ENCODE assay signal across 1 cellular context in genomic region chr14:20799955-20800544, GRCh38.
A peak's percentile ranks its signal among the peaks of the same experiment; 100 is the strongest.
TF ChIP-seq lines count a peak whose summit lies in the region.

No MANE protein-coding gene starts in this region.

TF ChIP-seq in K562, 482 proteins besides CTCF, POLR2A, EP300 and RAD21 (continued from another document):
- TF ChIP-seq CBX8 (IDR thresholded peaks at IDR 0.05; ENCODE audit: borderline replicate concordance, extremely low read depth, low read depth, low read length, poor library complexity, severe bottlenecking), result no peak
- peak; percentile 69 for TF ChIP-seq TEAD2 (tag; IDR thresholded peaks at IDR 0.05)
- TF ChIP-seq ZNF431 (CRISPR knock-in tag; IDR thresholded peaks at IDR 0.05), result no peak
- TF ChIP-seq U2AF2 (optimal IDR thresholded peaks at IDR 0.05; ENCODE audit: low read depth, low read length), result no peak
- TF ChIP-seq, protein P1, sequence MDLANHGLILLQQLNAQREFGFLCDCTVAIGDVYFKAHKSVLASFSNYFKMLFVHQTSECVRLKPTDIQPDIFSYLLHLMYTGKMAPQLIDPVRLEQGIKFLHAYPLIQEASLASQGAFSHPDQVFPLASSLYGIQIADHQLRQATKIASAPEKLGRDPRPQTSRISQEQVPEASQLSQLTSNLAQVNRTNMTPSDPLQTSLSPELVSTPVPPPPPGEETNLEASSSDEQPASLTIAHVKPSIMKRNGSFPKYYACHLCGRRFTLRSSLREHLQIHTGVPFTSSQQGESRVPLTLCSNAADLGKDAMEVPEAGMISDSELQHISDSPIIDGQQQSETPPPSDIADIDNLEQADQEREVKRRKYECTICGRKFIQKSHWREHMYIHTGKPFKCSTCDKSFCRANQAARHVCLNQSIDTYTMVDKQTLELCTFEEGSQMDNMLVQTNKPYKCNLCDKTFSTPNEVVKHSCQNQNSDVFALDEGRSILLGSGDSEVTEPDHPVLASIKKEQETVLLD (IDR thresholded peaks at IDR 0.05), result no peak
- no peak for TF ChIP-seq POLR3G (IDR thresholded peaks at IDR 0.05; ENCODE audit: extremely low read depth, insufficient read length, insufficient replicate concordance)
- no peak for TF ChIP-seq ZNF507 (tag; conservative IDR thresholded peaks at IDR 0.05)
- no peak for TF ChIP-seq POLR2G (IDR thresholded peaks at IDR 0.05; ENCODE audit: low read depth, low read length)
- TF ChIP-seq TCF7 (IDR thresholded peaks at IDR 0.05; ENCODE audit: borderline replicate concordance), result no peak
- no peak for TF ChIP-seq TAF15 (IDR thresholded peaks at IDR 0.05; ENCODE audit: low read depth, low read length)
- peak; percentile 69 for TF ChIP-seq TEAD4 (IDR thresholded peaks at IDR 0.05; ENCODE audit: low read length)
- TF ChIP-seq TEAD4 (CRISPR knock-in tag; IDR thresholded peaks at IDR 0.05; ENCODE audit: borderline replicate concordance), result no peak
- no peak for TF ChIP-seq DNMT1 (IDR thresholded peaks at IDR 0.05)
- no peak for TF ChIP-seq MCM7 (IDR thresholded peaks at IDR 0.05)
- no peak for TF ChIP-seq SP1 (CRISPR knock-in tag; IDR thresholded peaks at IDR 0.05)
- TF ChIP-seq ZFP1 (CRISPR knock-in tag; IDR thresholded peaks at IDR 0.05), result no peak
- no peak for TF ChIP-seq EHMT2 (IDR thresholded peaks at IDR 0.05)
- no peak for TF ChIP-seq HNRNPLL (IDR thresholded peaks at IDR 0.05; ENCODE audit: low read depth, low read length, poor library complexity, severe bottlenecking)
- TF ChIP-seq ZNF197 (CRISPR knock-in tag; IDR thresholded peaks at IDR 0.05; ENCODE audit: low read depth), result no peak
- no peak for TF ChIP-seq ZNF551 (CRISPR knock-in tag; IDR thresholded peaks at IDR 0.05)
- peak; percentile 51; the same call in 1 of the 2 replicates for TF ChIP-seq ATF4 (CRISPR knock-in tag; IDR thresholded peaks at IDR 0.05)
- TF ChIP-seq BDP1 (IDR thresholded peaks at IDR 0.05; ENCODE audit: insufficient read depth, insufficient read length), result no peak
- TF ChIP-seq PRPF4 (IDR thresholded peaks at IDR 0.05; ENCODE audit: insufficient read depth, low read depth, low read length, poor library complexity, severe bottlenecking), result no peak
- TF ChIP-seq NR3C1 (CRISPR knock-in tag; IDR thresholded peaks at IDR 0.05), result no peak
- 0 out of 2 replicates have a peak, but pooled peaks have one; percentile 49 for TF ChIP-seq NFRKB (IDR thresholded peaks at IDR 0.05; ENCODE audit: low read depth)
- TF ChIP-seq ZNF764 (CRISPR knock-in tag; IDR thresholded peaks at IDR 0.05; ENCODE audit: low read depth), result no peak
- TF ChIP-seq ZNF311 (CRISPR knock-in tag; IDR thresholded peaks at IDR 0.05), result no peak
- TF ChIP-seq, protein P2, sequence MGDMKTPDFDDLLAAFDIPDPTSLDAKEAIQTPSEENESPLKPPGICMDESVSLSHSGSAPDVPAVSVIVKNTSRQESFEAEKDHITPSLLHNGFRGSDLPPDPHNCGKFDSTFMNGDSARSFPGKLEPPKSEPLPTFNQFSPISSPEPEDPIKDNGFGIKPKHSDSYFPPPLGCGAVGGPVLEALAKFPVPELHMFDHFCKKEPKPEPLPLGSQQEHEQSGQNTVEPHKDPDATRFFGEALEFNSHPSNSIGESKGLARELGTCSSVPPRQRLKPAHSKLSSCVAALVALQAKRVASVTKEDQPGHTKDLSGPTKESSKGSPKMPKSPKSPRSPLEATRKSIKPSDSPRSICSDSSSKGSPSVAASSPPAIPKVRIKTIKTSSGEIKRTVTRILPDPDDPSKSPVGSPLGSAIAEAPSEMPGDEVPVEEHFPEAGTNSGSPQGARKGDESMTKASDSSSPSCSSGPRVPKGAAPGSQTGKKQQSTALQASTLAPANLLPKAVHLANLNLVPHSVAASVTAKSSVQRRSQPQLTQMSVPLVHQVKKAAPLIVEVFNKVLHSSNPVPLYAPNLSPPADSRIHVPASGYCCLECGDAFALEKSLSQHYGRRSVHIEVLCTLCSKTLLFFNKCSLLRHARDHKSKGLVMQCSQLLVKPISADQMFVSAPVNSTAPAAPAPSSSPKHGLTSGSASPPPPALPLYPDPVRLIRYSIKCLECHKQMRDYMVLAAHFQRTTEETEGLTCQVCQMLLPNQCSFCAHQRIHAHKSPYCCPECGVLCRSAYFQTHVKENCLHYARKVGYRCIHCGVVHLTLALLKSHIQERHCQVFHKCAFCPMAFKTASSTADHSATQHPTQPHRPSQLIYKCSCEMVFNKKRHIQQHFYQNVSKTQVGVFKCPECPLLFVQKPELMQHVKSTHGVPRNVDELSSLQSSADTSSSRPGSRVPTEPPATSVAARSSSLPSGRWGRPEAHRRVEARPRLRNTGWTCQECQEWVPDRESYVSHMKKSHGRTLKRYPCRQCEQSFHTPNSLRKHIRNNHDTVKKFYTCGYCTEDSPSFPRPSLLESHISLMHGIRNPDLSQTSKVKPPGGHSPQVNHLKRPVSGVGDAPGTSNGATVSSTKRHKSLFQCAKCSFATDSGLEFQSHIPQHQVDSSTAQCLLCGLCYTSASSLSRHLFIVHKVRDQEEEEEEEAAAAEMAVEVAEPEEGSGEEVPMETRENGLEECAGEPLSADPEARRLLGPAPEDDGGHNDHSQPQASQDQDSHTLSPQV (IDR thresholded peaks at IDR 0.05), result peak; percentile 88
- no peak for TF ChIP-seq ZSCAN32 (CRISPR knock-in tag; IDR thresholded peaks at IDR 0.05)
- no peak for TF ChIP-seq DDX20 (tag; IDR thresholded peaks at IDR 0.05; ENCODE audit: low read depth)
- no peak for TF ChIP-seq ZNF584 (CRISPR knock-in tag; IDR thresholded peaks at IDR 0.05; ENCODE audit: low read depth)
- TF ChIP-seq TCF3 (CRISPR knock-in tag; IDR thresholded peaks at IDR 0.05), result no peak
- no peak for TF ChIP-seq MTA2 (IDR thresholded peaks at IDR 0.05; ENCODE audit: low read depth)
- TF ChIP-seq BMI1 (IDR thresholded peaks at IDR 0.05; ENCODE audit: low read length), result no peak
- no peak for TF ChIP-seq ZNF140 (CRISPR knock-in tag; IDR thresholded peaks at IDR 0.05)
- no peak for TF ChIP-seq ZNF41 (CRISPR knock-in tag; conservative IDR thresholded peaks at IDR 0.05)
- TF ChIP-seq SRSF3 (IDR thresholded peaks at IDR 0.05; ENCODE audit: insufficient read depth, low read length), result no peak
- no peak for TF ChIP-seq NCOR1 (IDR thresholded peaks at IDR 0.05)
- TF ChIP-seq MLLT1 (IDR thresholded peaks at IDR 0.05), result 0 out of 4 replicates have a peak, but pooled peaks of 1 of the 2 experiments have one; percentile 4
- no peak for TF ChIP-seq ARID2 (IDR thresholded peaks at IDR 0.05)
- TF ChIP-seq, protein P3, sequence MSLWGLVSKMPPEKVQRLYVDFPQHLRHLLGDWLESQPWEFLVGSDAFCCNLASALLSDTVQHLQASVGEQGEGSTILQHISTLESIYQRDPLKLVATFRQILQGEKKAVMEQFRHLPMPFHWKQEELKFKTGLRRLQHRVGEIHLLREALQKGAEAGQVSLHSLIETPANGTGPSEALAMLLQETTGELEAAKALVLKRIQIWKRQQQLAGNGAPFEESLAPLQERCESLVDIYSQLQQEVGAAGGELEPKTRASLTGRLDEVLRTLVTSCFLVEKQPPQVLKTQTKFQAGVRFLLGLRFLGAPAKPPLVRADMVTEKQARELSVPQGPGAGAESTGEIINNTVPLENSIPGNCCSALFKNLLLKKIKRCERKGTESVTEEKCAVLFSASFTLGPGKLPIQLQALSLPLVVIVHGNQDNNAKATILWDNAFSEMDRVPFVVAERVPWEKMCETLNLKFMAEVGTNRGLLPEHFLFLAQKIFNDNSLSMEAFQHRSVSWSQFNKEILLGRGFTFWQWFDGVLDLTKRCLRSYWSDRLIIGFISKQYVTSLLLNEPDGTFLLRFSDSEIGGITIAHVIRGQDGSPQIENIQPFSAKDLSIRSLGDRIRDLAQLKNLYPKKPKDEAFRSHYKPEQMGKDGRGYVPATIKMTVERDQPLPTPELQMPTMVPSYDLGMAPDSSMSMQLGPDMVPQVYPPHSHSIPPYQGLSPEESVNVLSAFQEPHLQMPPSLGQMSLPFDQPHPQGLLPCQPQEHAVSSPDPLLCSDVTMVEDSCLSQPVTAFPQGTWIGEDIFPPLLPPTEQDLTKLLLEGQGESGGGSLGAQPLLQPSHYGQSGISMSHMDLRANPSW (CRISPR knock-in tag; IDR thresholded peaks at IDR 0.05), result no peak
- TF ChIP-seq YBX1 (IDR thresholded peaks at IDR 0.05), result no peak
- no peak for TF ChIP-seq ZNF75A (CRISPR knock-in tag; IDR thresholded peaks at IDR 0.05)
- TF ChIP-seq HNRNPH1 (optimal IDR thresholded peaks at IDR 0.05; ENCODE audit: low read depth, low read length), result no peak
- 0 out of 4 replicates have a peak, but pooled peaks of 1 of the 2 experiments have one; percentile 32 for TF ChIP-seq MAZ (CRISPR knock-in tag; conservative IDR thresholded peaks at IDR 0.05 in 1 of 2, IDR thresholded peaks at IDR 0.05 in 1 of 2)
- TF ChIP-seq CEBPG (CRISPR knock-in tag; IDR thresholded peaks at IDR 0.05), result no peak
- TF ChIP-seq CEBPG (tag; conservative IDR thresholded peaks at IDR 0.05 in 1 of 2, IDR thresholded peaks at IDR 0.05 in 1 of 2), result no peak
- TF ChIP-seq, protein P4, sequence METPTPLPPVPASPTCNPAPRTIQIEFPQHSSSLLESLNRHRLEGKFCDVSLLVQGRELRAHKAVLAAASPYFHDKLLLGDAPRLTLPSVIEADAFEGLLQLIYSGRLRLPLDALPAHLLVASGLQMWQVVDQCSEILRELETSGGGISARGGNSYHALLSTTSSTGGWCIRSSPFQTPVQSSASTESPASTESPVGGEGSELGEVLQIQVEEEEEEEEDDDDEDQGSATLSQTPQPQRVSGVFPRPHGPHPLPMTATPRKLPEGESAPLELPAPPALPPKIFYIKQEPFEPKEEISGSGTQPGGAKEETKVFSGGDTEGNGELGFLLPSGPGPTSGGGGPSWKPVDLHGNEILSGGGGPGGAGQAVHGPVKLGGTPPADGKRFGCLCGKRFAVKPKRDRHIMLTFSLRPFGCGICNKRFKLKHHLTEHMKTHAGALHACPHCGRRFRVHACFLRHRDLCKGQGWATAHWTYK (CRISPR knock-in tag; IDR thresholded peaks at IDR 0.05), result peak; percentile 21; the same call in 1 of the 2 replicates
- no peak for TF ChIP-seq SAFB2 (IDR thresholded peaks at IDR 0.05; ENCODE audit: borderline replicate concordance, low read depth, low read length, severe bottlenecking)
- TF ChIP-seq ZNF77 (CRISPR knock-in tag; IDR thresholded peaks at IDR 0.05), result no peak
- TF ChIP-seq NFE2L1 (tag; IDR thresholded peaks at IDR 0.05; ENCODE audit: borderline replicate concordance, low read depth), result no peak
- no peak for TF ChIP-seq ZBTB17 (CRISPR knock-in tag; IDR thresholded peaks at IDR 0.05)
- no peak for TF ChIP-seq ZNF175 (CRISPR knock-in tag; IDR thresholded peaks at IDR 0.05; ENCODE audit: low read depth)
- no peak for TF ChIP-seq CTCFL (IDR thresholded peaks at IDR 0.05; ENCODE audit: borderline replicate concordance, insufficient read depth, low read depth, low read length, poor library complexity, severe bottlenecking)
